Comparison of ENCODE assay signal across 11 cellular contexts in the genomic region with DNA sequence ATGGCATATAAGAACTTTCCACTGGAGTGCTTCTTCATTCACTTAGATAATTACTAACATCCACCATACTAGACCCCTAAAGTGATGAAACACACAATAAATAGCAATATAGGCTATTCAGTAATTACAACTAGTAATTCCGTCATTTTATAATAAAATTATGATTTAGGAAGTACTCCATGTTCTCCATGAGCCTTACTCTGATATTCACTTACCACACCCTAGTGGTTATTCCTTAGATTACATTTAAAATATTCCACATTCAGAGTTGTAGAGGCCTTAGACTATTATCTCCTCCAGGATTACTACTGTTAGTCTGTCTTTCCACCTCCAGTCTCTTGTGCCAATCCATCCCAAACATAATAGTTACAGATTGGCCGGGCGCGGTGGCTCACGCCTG.
DNase-seq lines count a peak whose midpoint lies in the region; ATAC-seq, FAIRE-seq and TF ChIP-seq lines count a peak whose summit lies in the region.
"Had no signal": no experiment of that assay in that cellular context is flagged by ENCODE, and none has a peak within 500 bp of the region (broad histone marks: within the 10 kb centered on the region; RNA-seq: fewer than 3 reads in every experiment).

No MANE protein-coding gene starts in this region.

- POLR2A ChIA-PET in CD8-positive, alpha-beta memory T cell (lab: Charles Lee), result no interaction called here

- no peaks in the 10 kb centered on the region for H3K27me3 ChIP-seq in CD8-positive, alpha-beta memory T cell (ENCODE audit: insufficient read depth, low read length, poor library complexity, severe bottlenecking)

- peak overlapping the region; percentile 75 for H3K27ac Mint-ChIP-seq in stimulated activated naive B cell treated with anti-CD40 and anti-IgM and Interleukin-4, amounts not matched to agents 10 μg/mL and 1 μg/mL and 100 μg/mL, for 72 hours
- peak overlapping the region in 1 of 8 donors; percentile 11 for H3K27ac Mint-ChIP-seq in CD8-positive, alpha-beta memory T cell
- H3K27ac Mint-ChIP-seq: activated CD4-positive, alpha-beta T cell treated with anti-CD3 and anti-CD28 coated beads, Interleukin-2, amount 10 ng/mL, durations not matched to agents 7 days and 5 days; stimulated activated effector memory CD8-positive, alpha-beta T cell treated with anti-CD3 and anti-CD28 coated beads, Interleukin-12 subunit alpha, Interleukin-12 subunit beta, amount 100 ng/mL, for 72 hours had no signal

- no peaks in the 10 kb centered on the region for H3K9me3 Mint-ChIP-seq in stimulated activated naive B cell treated with anti-CD40 and anti-IgM and Interleukin-4, amounts not matched to agents 10 μg/mL and 1 μg/mL and 100 μg/mL, for 72 hours
- H3K9me3 Mint-ChIP-seq in CD8-positive, alpha-beta memory T cell, result no peaks in the 10 kb centered on the region
- H3K9me3 Mint-ChIP-seq: activated CD4-positive, alpha-beta T cell treated with anti-CD3 and anti-CD28 coated beads, Interleukin-2, amount 10 ng/mL, durations not matched to agents 7 days and 5 days; stimulated activated effector memory CD8-positive, alpha-beta T cell treated with anti-CD3 and anti-CD28 coated beads, Interleukin-12 subunit alpha, Interleukin-12 subunit beta, amount 100 ng/mL, for 72 hours had no signal

- peak; percentile 34 for TF ChIP-seq CTCF in epithelial cell of proximal tubule (conservative IDR thresholded peaks at IDR 0.05; ENCODE audit: low read depth, low read length)

- H3K4me1 Mint-ChIP-seq in stimulated activated naive B cell treated with anti-CD40 and anti-IgM and Interleukin-4, amounts not matched to agents 10 μg/mL and 1 μg/mL and 100 μg/mL, for 72 hours, result peaks cover 7 to 24% of the 10 kb centered on the region in 2 donors
- peaks cover 26 to 55% (median 46%) of the 10 kb centered on the region in 3 donors for H3K4me1 Mint-ChIP-seq in CD8-positive, alpha-beta memory T cell

- ATAC-seq in stimulated activated naive B cell treated with anti-CD40 and anti-IgM and Interleukin-4, amounts not matched to agents 10 μg/mL and 1 μg/mL and 100 μg/mL, for 72 hours (replicated peaks), result no peak
- ATAC-seq: stimulated activated effector memory CD8-positive, alpha-beta T cell treated with anti-CD3 and anti-CD28 coated beads, Interleukin-12 subunit alpha, Interleukin-12 subunit beta, amount 100 ng/mL, for 72 hours had no signal

- H3K27me3 Mint-ChIP-seq in stimulated activated naive B cell treated with anti-CD40 and anti-IgM and Interleukin-4, amounts not matched to agents 10 μg/mL and 1 μg/mL and 100 μg/mL, for 72 hours, result no peaks in the 10 kb centered on the region
- no peaks in the 10 kb centered on the region for H3K27me3 Mint-ChIP-seq in CD8-positive, alpha-beta memory T cell
- H3K27me3 Mint-ChIP-seq: activated CD4-positive, alpha-beta T cell treated with anti-CD3 and anti-CD28 coated beads, Interleukin-2, amount 10 ng/mL, durations not matched to agents 7 days and 5 days had no signal

- no peaks in the 10 kb centered on the region for H3K4me1 ChIP-seq in CD8-positive, alpha-beta memory T cell (ENCODE audit: insufficient read depth, low read length)

- no peak overlapping the region for H3K4me3 ChIP-seq in epithelial cell of proximal tubule (ENCODE audit: low read depth, low read length)
- H3K4me3 ChIP-seq in CD8-positive, alpha-beta memory T cell (ENCODE audit: low read length), result no peak overlapping the region

- no peak overlapping the region for H3K4me3 Mint-ChIP-seq in stimulated activated naive B cell treated with anti-CD40 and anti-IgM and Interleukin-4, amounts not matched to agents 10 μg/mL and 1 μg/mL and 100 μg/mL, for 72 hours
- no peak overlapping the region for H3K4me3 Mint-ChIP-seq in CD8-positive, alpha-beta memory T cell
- H3K4me3 Mint-ChIP-seq: activated CD4-positive, alpha-beta T cell treated with anti-CD3 and anti-CD28 coated beads, Interleukin-2, amount 10 ng/mL, durations not matched to agents 7 days and 5 days; stimulated activated effector memory CD8-positive, alpha-beta T cell treated with anti-CD3 and anti-CD28 coated beads, Interleukin-12 subunit alpha, Interleukin-12 subunit beta, amount 100 ng/mL, for 72 hours had no signal

- no peaks in the 10 kb centered on the region for H3K9me3 ChIP-seq in CD8-positive, alpha-beta memory T cell (ENCODE audit: low read length)

- no peak overlapping the region for H3K27ac ChIP-seq in CD8-positive, alpha-beta memory T cell (ENCODE audit: low read depth, low read length)

- H3K36me3 ChIP-seq in CD8-positive, alpha-beta memory T cell (ENCODE audit: insufficient read depth, low read length), result peaks cover 22% of the 10 kb centered on the region

- peak; percentile 8 for DNase-seq in SIG-M5 treated with dmso at 0.1 percent for 504 hours (lab: John Stamatoyannopoulos, UW; ENCODE audit: unreplicated experiment)
- no peak for DNase-seq in SIG-M5 (lab: John Stamatoyannopoulos, UW)
- peak; percentile 37 for DNase-seq in NCI-H69 (lab: John Stamatoyannopoulos, UW)
- no peak for DNase-seq in epithelial cell of proximal tubule (ENCODE audit: low read depth)
- DNase-seq in stimulated activated naive B cell treated with anti-CD40 and anti-IgM and Interleukin-4, amounts not matched to agents 10 μg/mL and 1 μg/mL and 100 μg/mL, for 72 hours, result no peak
- DNase-seq in frontal cortex (ENCODE audit: low spot score in 2 of 2), result no peak
- no peak for DNase-seq in mesenteric fat pad (ENCODE audit: low spot score)
- no peak for DNase-seq in CD8-positive, alpha-beta memory T cell
- DNase-seq: activated CD4-positive, alpha-beta T cell treated with anti-CD3 and anti-CD28 coated beads, Interleukin-2, amount 10 ng/mL, durations not matched to agents 7 days and 5 days; effector CD8-positive, alpha-beta T cell had no signal

- CTCF ChIA-PET in CD8-positive, alpha-beta memory T cell (lab: Charles Lee), result interaction anchor here (1.2 kb wide), 1 partner anchor 19 kb away, joined by 4 read pairs; no protein-coding TSS in a partner anchor

- H3K36me3 Mint-ChIP-seq in stimulated activated naive B cell treated with anti-CD40 and anti-IgM and Interleukin-4, amounts not matched to agents 10 μg/mL and 1 μg/mL and 100 μg/mL, for 72 hours, result peaks cover 22 to 50% of the 10 kb centered on the region in 2 donors
- H3K36me3 Mint-ChIP-seq in CD8-positive, alpha-beta memory T cell, result peaks cover 0 to 80% (median 8%) of the 10 kb centered on the region in 3 donors

- FAIRE-seq in frontal cortex (lab: Jason Lieb, UNC), result no peak

Comparison
In these comparisons a context has a peak if more than half of its experiments do, and no peak if none do; other contexts are left out.
1. DNase-seq: peak in SIG-M5 treated with dmso at 0.1 percent for 504 hours (single experiment) and NCI-H69 (single experiment); none in SIG-M5 (single experiment), epithelial cell of proximal tubule (single experiment), stimulated activated naive B cell treated with anti-CD40 and anti-IgM and Interleukin-4, amounts not matched to agents 10 μg/mL and 1 μg/mL and 100 μg/mL, for 72 hours (single experiment), frontal cortex (0 of 2), mesenteric fat pad (single experiment) and CD8-positive, alpha-beta memory T cell (0 of 5).